In genomic region chr16:70298988-70299938, GRCh38 we compare ENCODE assay signal across 8 cellular contexts. TPM values are rescaled to one million over a fixed set of nuclear protein-coding genes. Genes with fewer than 3 reads are reported as not detected.
A peak's percentile ranks its signal among the peaks of the same experiment; 100 is the strongest.
DNase-seq lines count a peak whose midpoint lies in the region; ATAC-seq and TF ChIP-seq lines count a peak whose summit lies in the region.

DDX19B (plus strand) TSS chr16:70299186; CDS start chr16:70299298, 112 bp downstream.

- TF ChIP-seq CTCF in testis (IDR thresholded peaks at IDR 0.05) = no peak

- H3K4me1 ChIP-seq in testis = peaks cover 8% of the 10 kb centered on the region

- no peaks in the 10 kb centered on the region for H3K9me3 ChIP-seq in SK-N-MC (ENCODE audit: low read depth, low read length)
- no peaks in the 10 kb centered on the region for H3K9me3 ChIP-seq in testis

- DNase-seq in DMS153 (lab: John Stamatoyannopoulos, UW) = peak; percentile 78
- peak; percentile 72 for DNase-seq in M059J (ENCODE audit: low read depth)
- DNase-seq in SK-N-MC (ENCODE audit: low read depth, low spot score) = no peak
- DNase-seq in glomerular visceral epithelial cell (ENCODE audit: extremely low spot score) = peak; percentile 65
- peak; percentile 71 for DNase-seq in occipital lobe (lab: John Stamatoyannopoulos, UW)
- DNase-seq in testis = peak; percentile 88

- intact Hi-C loops in testis (cut with DNase I; ENCODE audit: low total_unique reads) = no loop called here

- peaks cover 10% of the 10 kb centered on the region for H3K9me3 Mint-ChIP-seq in activated naive CD8-positive, alpha-beta T cell (ENCODE audit: low read depth)

- WGBS in testis, 2 donors = 0 to 2% methylated on average over 21 to 37 of the region's 37 CpGs

- no peak for TF ChIP-seq POLR2A in testis (IDR thresholded peaks at IDR 0.05)

- H3K4me3 ChIP-seq in SK-N-MC (peak within 1 kb of the TSS; percentile 81), testis (peak within 1 kb of the TSS; percentile 64 to 99)

- H3K27ac Mint-ChIP-seq in activated naive CD8-positive, alpha-beta T cell = peak within 1 kb of the TSS; percentile 95

- peaks cover 3% of the 10 kb centered on the region; the same call in 1 of the 2 replicates for H3K36me3 ChIP-seq in SK-N-MC (ENCODE audit: insufficient read depth, low read length)
- no peaks in the 10 kb centered on the region for H3K36me3 ChIP-seq in testis (ENCODE audit: low read depth, missing control alignments)

- ATAC-seq in GM21786 (IDR thresholded peaks at IDR 0.05; ENCODE audit: unreplicated experiment) = peak; percentile 85

- H3K27me3 Mint-ChIP-seq in activated naive CD8-positive, alpha-beta T cell = no peaks in the 10 kb centered on the region

- peak within 1 kb of the TSS; percentile 83 for H3K9ac ChIP-seq in SK-N-MC (ENCODE audit: insufficient read length)

- H3K27ac ChIP-seq in SK-N-MC = peak within 1 kb of the TSS; percentile 50; the same call in 1 of the 2 replicates
- H3K27ac ChIP-seq in testis = peak within 1 kb of the TSS; percentile 84 to 93

- peaks cover 15% of the 10 kb centered on the region for H3K36me3 Mint-ChIP-seq in activated naive CD8-positive, alpha-beta T cell

- H3K4me3 Mint-ChIP-seq in activated naive CD8-positive, alpha-beta T cell = peak within 1 kb of the TSS; percentile 95

- no peaks in the 10 kb centered on the region for H3K27me3 ChIP-seq in testis

- H3K4me1 Mint-ChIP-seq in activated naive CD8-positive, alpha-beta T cell (ENCODE audit: low read depth) = peaks cover 39% of the 10 kb centered on the region

RNA-seq across cellular contexts. Expression of gene DDX19B, which starts in this region (rescaled TPM):
- 35.1 and 38.7 TPM in 2 replicates for total RNA-seq in M059J (2014; rRNA removed; shearing (Covaris generic))
- 25.3 TPM for total RNA-seq in occipital lobe
- 10 to 100 TPM; 59.5 to 80.2 TPM for total RNA-seq in testis
- 123 TPM for polyA plus RNA-seq in testis (ENCODE audit: insufficient read depth, low read depth, low replicate concordance)
